In genomic region chr7:27094304-27095049, GRCh38 we compare ENCODE assay signal across 16 cellular contexts. TPM values are rescaled to one million over a fixed set of nuclear protein-coding genes. Genes with fewer than 3 reads are reported as not detected.
DNase-seq lines count a peak whose midpoint lies in the region; ATAC-seq and TF ChIP-seq lines count a peak whose summit lies in the region.
"Had no signal": no experiment of that assay in that cellular context is flagged by ENCODE, and none has a peak within 500 bp of the region (broad histone marks: within the 10 kb centered on the region; RNA-seq: fewer than 3 reads in every experiment).

No MANE protein-coding gene starts in this region.

- DNase-seq in activated CD8-positive, alpha-beta memory T cell treated with anti-CD3 and anti-CD28 coated beads, Interleukin-2, amount 10 ng/mL, durations not matched to agents 7 days and 5 days: no peak
- DNase-seq in activated CD8-positive, alpha-beta memory T cell treated with anti-CD3 and anti-CD28 coated beads for 24 hours: no peak
- DNase-seq in immature natural killer cell (no peak), cerebellar nuclear complex (lab: John Stamatoyannopoulos, UW) (no peak), brain microvascular endothelial cell (no peak)
- DNase-seq: ACHN, NCI-H510A treated with DMSO at 0.1 percent for 48 hours, right cardiac atrium, Right ventricle myocardium superior, thyroid gland had no signal

- no peaks in the 10 kb centered on the region for H3K9me3 ChIP-seq in SU-DHL-6 (ENCODE audit: insufficient read depth, low read length)
- H3K9me3 ChIP-seq in skeletal muscle satellite cell (replicated peaks; ENCODE audit: low read length): no peaks in the 10 kb centered on the region
- H3K9me3 ChIP-seq: thyroid gland had no signal

- no peak for ATAC-seq in activated CD8-positive, alpha-beta memory T cell treated with anti-CD3 and anti-CD28 coated beads, Interleukin-2, amount 10 ng/mL, durations not matched to agents 7 days and 5 days
- ATAC-seq in HG02763 (IDR thresholded peaks at IDR 0.05; ENCODE audit: unreplicated experiment): no peak
- ATAC-seq: right cardiac atrium had no signal

- in situ Hi-C loops in brain microvascular endothelial cell (cut with HindIII; ENCODE audit: low pct_ligation_motif_present, low sequenced_read_pairs): no loop called here

- peak overlapping the region; percentile 78 for H3K4me3 Mint-ChIP-seq in activated CD8-positive, alpha-beta memory T cell treated with anti-CD3 and anti-CD28 coated beads, Interleukin-2, amount 10 ng/mL, durations not matched to agents 7 days and 5 days
- peak overlapping the region; percentile 91 to 97 (median 94) for H3K4me3 Mint-ChIP-seq in immature natural killer cell

- H3F3A ChIP-seq in SU-DHL-6 (ENCODE audit: insufficient read depth): peaks cover 8% of the 10 kb centered on the region; the same call in 1 of the 2 replicates

- CTCF ChIA-PET in activated CD8-positive, alpha-beta memory T cell treated with anti-CD3 and anti-CD28 coated beads, Interleukin-2, amount 10 ng/mL, durations not matched to agents 7 days and 5 days (lab: Charles Lee): interaction anchor here (1.4 kb wide), 1 partner anchor 67 kb away, joined by 4 read pairs; no protein-coding TSS in a partner anchor

- peak overlapping the region; percentile 72 for H3K4me3 ChIP-seq in SU-DHL-6 (ENCODE audit: insufficient read depth, low read length, poor library complexity, severe bottlenecking)
- H3K4me3 ChIP-seq in skeletal muscle satellite cell (ENCODE audit: low read length): peak overlapping the region; percentile 99
- H3K4me3 ChIP-seq in brain microvascular endothelial cell (ENCODE audit: low read depth, low read length): no peak overlapping the region
- H3K4me3 ChIP-seq: thyroid gland had no signal

- H3K27ac Mint-ChIP-seq in activated CD8-positive, alpha-beta memory T cell treated with anti-CD3 and anti-CD28 coated beads, Interleukin-2, amount 10 ng/mL, durations not matched to agents 7 days and 5 days: no peak overlapping the region
- peak overlapping the region in 2 of 6 donors; percentile 72 to 89 for H3K27ac Mint-ChIP-seq in immature natural killer cell
- H3K27ac Mint-ChIP-seq: activated T-helper 2 cell treated with anti-CD3 and anti-CD28 coated beads, Interferon-gamma antibody, Interleukin-2, Interleukin-4, amounts not matched to agents 10 μg/mL and 5 μg/mL and 100 μg/mL, durations not matched to agents 14 hours and 24 hours and 36 hours had no signal

- TF ChIP-seq CTCF in SU-DHL-6 (IDR thresholded peaks at IDR 0.05; ENCODE audit: insufficient read depth, low read length, poor library complexity, severe bottlenecking): no peak
- TF ChIP-seq CTCF in brain microvascular endothelial cell (IDR thresholded peaks at IDR 0.05; ENCODE audit: low read depth, low read length, missing control alignments): no peak

- no peaks in the 10 kb centered on the region for H3K36me3 ChIP-seq in SU-DHL-6 (ENCODE audit: low read length)
- peaks cover 10% of the 10 kb centered on the region for H3K36me3 ChIP-seq in skeletal muscle satellite cell (ENCODE audit: insufficient read depth, low read length)
- H3K36me3 ChIP-seq in brain microvascular endothelial cell (replicated peaks): no peaks in the 10 kb centered on the region
- H3K36me3 ChIP-seq: thyroid gland had no signal

- H3K36me3 Mint-ChIP-seq in activated CD8-positive, alpha-beta memory T cell treated with anti-CD3 and anti-CD28 coated beads, Interleukin-2, amount 10 ng/mL, durations not matched to agents 7 days and 5 days: peaks cover 6% of the 10 kb centered on the region
- peaks cover 7 to 9% (median 8%) of the 10 kb centered on the region in 3 donors for H3K36me3 Mint-ChIP-seq in immature natural killer cell

- no peak overlapping the region for H2AFZ ChIP-seq in SU-DHL-6 (ENCODE audit: low read depth, low read length, severe bottlenecking)

- no peak overlapping the region for H3K27ac ChIP-seq in SU-DHL-6 (ENCODE audit: low read depth, low read length)
- no peak overlapping the region for H3K27ac ChIP-seq in brain microvascular endothelial cell
- H3K27ac ChIP-seq: HL-60, thyroid gland had no signal

- no peaks in the 10 kb centered on the region for H3K9me2 ChIP-seq in SU-DHL-6 (replicated peaks; ENCODE audit: insufficient read depth, low read length)

- peaks cover 87% of the 10 kb centered on the region for H3K27me3 Mint-ChIP-seq in activated CD8-positive, alpha-beta memory T cell treated with anti-CD3 and anti-CD28 coated beads, Interleukin-2, amount 10 ng/mL, durations not matched to agents 7 days and 5 days
- peaks cover 13 to 29% (median 19%) of the 10 kb centered on the region in 3 donors for H3K27me3 Mint-ChIP-seq in immature natural killer cell (ENCODE audit: low read depth in 3 of 3)

- no peaks in the 10 kb centered on the region for H3K27me3 ChIP-seq in SU-DHL-6 (ENCODE audit: low read length)
- H3K27me3 ChIP-seq in skeletal muscle satellite cell (ENCODE audit: control insufficient read depth, insufficient read depth, low read length): no peaks in the 10 kb centered on the region
- H3K27me3 ChIP-seq in brain microvascular endothelial cell (replicated peaks): peaks cover 92% of the 10 kb centered on the region

- H3K4me2 ChIP-seq in SU-DHL-6 (ENCODE audit: low read depth, low read length, poor library complexity, severe bottlenecking) (peak overlapping the region; percentile 78), skeletal muscle satellite cell (ENCODE audit: low read length) (peak overlapping the region; percentile 95)

- peak overlapping the region; percentile 69; the same call in 1 of the 2 replicates for H3K9ac ChIP-seq in SU-DHL-6 (ENCODE audit: low read length)
- no peak overlapping the region for H3K9ac ChIP-seq in skeletal muscle satellite cell (ENCODE audit: low read depth, low read length)

- no peaks in the 10 kb centered on the region for H4K20me1 ChIP-seq in SU-DHL-6 (ENCODE audit: low read depth, low read length)

- H3K9me3 Mint-ChIP-seq in activated CD8-positive, alpha-beta memory T cell treated with anti-CD3 and anti-CD28 coated beads, Interleukin-2, amount 10 ng/mL, durations not matched to agents 7 days and 5 days (ENCODE audit: low read depth): no peaks in the 10 kb centered on the region
- no peaks in the 10 kb centered on the region for H3K9me3 Mint-ChIP-seq in immature natural killer cell
- H3K9me3 Mint-ChIP-seq: activated T-helper 2 cell treated with anti-CD3 and anti-CD28 coated beads, Interferon-gamma antibody, Interleukin-2, Interleukin-4, amounts not matched to agents 10 μg/mL and 5 μg/mL and 100 μg/mL, durations not matched to agents 14 hours and 24 hours and 36 hours had no signal

- peaks cover 18% of the 10 kb centered on the region for H3K79me2 ChIP-seq in SU-DHL-6 (ENCODE audit: insufficient read depth, low read length)

- H3K4me1 Mint-ChIP-seq in activated CD8-positive, alpha-beta memory T cell treated with anti-CD3 and anti-CD28 coated beads, Interleukin-2, amount 10 ng/mL, durations not matched to agents 7 days and 5 days: peaks cover 12% of the 10 kb centered on the region
- H3K4me1 Mint-ChIP-seq in immature natural killer cell: peaks cover 31 to 48% of the 10 kb centered on the region in 2 donors

- peaks cover 31% of the 10 kb centered on the region for H3K4me1 ChIP-seq in skeletal muscle satellite cell (ENCODE audit: control insufficient read depth, insufficient read depth, low read length)

RNA-seq across cellular contexts. Expression of gene HOXA1, which starts 1.3 kb away (rescaled TPM):
- total RNA-seq in activated CD8-positive, alpha-beta memory T cell treated with anti-CD3 and anti-CD28 coated beads, Interleukin-2, amount 10 ng/mL, durations not matched to agents 7 days and 5 days: under 1 TPM; 0.28 to 0.76 TPM
- under 1 TPM in 1 of 3 donors, not detected in 2; 0.62 TPM for polyA plus RNA-seq in immature natural killer cell
- total RNA-seq in skeletal muscle satellite cell (2012; rRNA removed): 1.0 and 1.3 TPM in 2 replicates

RNA-seq across cellular contexts. Expression of gene HOXA2, which starts 8.0 kb away (rescaled TPM):
- total RNA-seq in activated CD8-positive, alpha-beta memory T cell treated with anti-CD3 and anti-CD28 coated beads, Interleukin-2, amount 10 ng/mL, durations not matched to agents 7 days and 5 days: not detected
- polyA plus RNA-seq in immature natural killer cell: not detected
- total RNA-seq in skeletal muscle satellite cell (2012; rRNA removed): 0.25 and 0.87 TPM in 2 replicates
- total RNA-seq: activated T-helper 2 cell treated with anti-CD3 and anti-CD28 coated beads, Interferon-gamma antibody, Interleukin-2, Interleukin-4, amounts not matched to agents 10 μg/mL and 5 μg/mL and 100 μg/mL, durations not matched to agents 14 hours and 24 hours and 36 hours had no signal

RNA-seq across cellular contexts. Expression of gene HOXA4, which starts 36.1 kb away (rescaled TPM):
- total RNA-seq in activated CD8-positive, alpha-beta memory T cell treated with anti-CD3 and anti-CD28 coated beads, Interleukin-2, amount 10 ng/mL, durations not matched to agents 7 days and 5 days: not detected
- polyA plus RNA-seq in immature natural killer cell: 1 to 10 TPM in 1 of 3 donors, under 1 TPM in 1, not detected in 1; 0.51 to 1.2 TPM
- under 0.01 and 0.51 TPM in 2 replicates for total RNA-seq in skeletal muscle satellite cell (2012; rRNA removed)
- total RNA-seq: activated T-helper 2 cell treated with anti-CD3 and anti-CD28 coated beads, Interferon-gamma antibody, Interleukin-2, Interleukin-4, amounts not matched to agents 10 μg/mL and 5 μg/mL and 100 μg/mL, durations not matched to agents 14 hours and 24 hours and 36 hours had no signal

RNA-seq across cellular contexts. Expression of gene HOXA5, which starts 49.0 kb away (rescaled TPM):
- total RNA-seq in activated CD8-positive, alpha-beta memory T cell treated with anti-CD3 and anti-CD28 coated beads, Interleukin-2, amount 10 ng/mL, durations not matched to agents 7 days and 5 days: not detected
- 1 to 10 TPM in 1 of 3 donors, under 1 TPM in 2; 0.42 to 1.1 (median 0.73) TPM for polyA plus RNA-seq in immature natural killer cell
- 5.3 and 9.6 TPM in 2 replicates for total RNA-seq in skeletal muscle satellite cell (2012; rRNA removed)
- total RNA-seq: activated T-helper 2 cell treated with anti-CD3 and anti-CD28 coated beads, Interferon-gamma antibody, Interleukin-2, Interleukin-4, amounts not matched to agents 10 μg/mL and 5 μg/mL and 100 μg/mL, durations not matched to agents 14 hours and 24 hours and 36 hours had no signal

RNA-seq across cellular contexts. Expression of gene HOXA6, which starts 53.1 kb away (rescaled TPM):
- total RNA-seq in activated CD8-positive, alpha-beta memory T cell treated with anti-CD3 and anti-CD28 coated beads, Interleukin-2, amount 10 ng/mL, durations not matched to agents 7 days and 5 days: not detected
- 1 to 10 TPM in 1 of 3 donors, under 1 TPM in 1, not detected in 1; 0.52 to 3.8 TPM for polyA plus RNA-seq in immature natural killer cell
- 5.6 and 8.7 TPM in 2 replicates for total RNA-seq in skeletal muscle satellite cell (2012; rRNA removed)
- total RNA-seq: activated T-helper 2 cell treated with anti-CD3 and anti-CD28 coated beads, Interferon-gamma antibody, Interleukin-2, Interleukin-4, amounts not matched to agents 10 μg/mL and 5 μg/mL and 100 μg/mL, durations not matched to agents 14 hours and 24 hours and 36 hours; right cardiac atrium; Right ventricle myocardium superior had no signal
- polyA plus RNA-seq: liver, right cardiac atrium had no signal
